Comparison of ENCODE assay signal across 9 cellular contexts in the genomic region with DNA sequence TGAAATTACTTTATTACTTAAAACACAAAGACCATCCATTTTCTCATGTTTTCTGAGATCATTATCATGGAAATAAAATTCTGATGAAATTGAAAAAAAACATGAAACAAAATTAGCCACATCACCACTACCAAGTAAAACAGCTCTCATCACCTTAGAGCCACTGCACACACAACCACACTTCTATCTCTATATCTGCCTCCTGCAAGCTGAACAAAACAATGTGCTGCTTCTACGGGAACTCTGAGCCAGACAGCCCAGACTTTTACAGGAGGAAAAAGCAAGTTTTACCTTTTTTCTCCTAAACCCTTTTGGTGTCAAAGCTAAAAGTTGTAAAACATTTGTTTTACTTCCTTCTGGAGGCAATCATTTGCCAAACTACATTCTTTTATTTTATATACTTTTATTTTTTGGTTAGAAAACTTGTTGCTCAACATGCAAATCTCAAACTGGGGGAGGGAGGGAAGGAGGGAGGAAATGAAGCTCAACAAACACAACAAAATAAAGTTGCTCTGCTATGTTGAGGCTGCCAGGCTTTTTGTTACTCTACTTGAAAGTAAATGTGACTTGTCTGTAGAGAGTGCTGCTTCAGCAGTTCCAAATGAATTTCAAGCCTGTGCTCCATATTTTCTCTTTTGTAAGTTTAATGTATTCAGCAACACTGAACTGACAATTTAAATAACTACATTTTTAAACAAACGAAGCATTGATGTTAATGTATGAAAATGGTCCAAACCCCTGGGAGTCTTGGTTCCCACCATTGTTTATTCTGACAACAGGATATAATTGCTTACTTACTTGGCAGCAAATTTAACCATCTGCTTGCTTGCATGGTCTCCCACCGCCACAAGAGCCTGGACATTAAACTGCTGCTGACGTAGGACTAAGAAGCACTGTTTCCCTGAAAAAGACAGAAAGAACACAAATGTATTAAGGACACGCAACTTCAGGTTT. TPM values are rescaled to one million over a fixed set of nuclear protein-coding genes. Genes with fewer than 3 reads are reported as not detected.
DNase-seq lines count a peak whose midpoint lies in the region; ATAC-seq and TF ChIP-seq lines count a peak whose summit lies in the region.
"Had no signal": no experiment of that assay in that cellular context is flagged by ENCODE, and none has a peak within 500 bp of the region (broad histone marks: within the 10 kb centered on the region; RNA-seq: fewer than 3 reads in every experiment).

No MANE protein-coding gene starts in this region.

- H3K4me3 Mint-ChIP-seq in type B pancreatic cell, result no peak overlapping the region

- H3K27ac ChIP-seq in hepatocyte, result peak overlapping the region; percentile 36

- WGBS in hepatocyte (ENCODE audit: low lambda C conversion rate, missing lambda C conversion rate), result 55% methylated on average over 5 of the region's 5 CpGs

- no peaks in the 10 kb centered on the region for H3K9me2 ChIP-seq in hepatocyte (replicated peaks; ENCODE audit: insufficient read depth)

- H4K20me1 ChIP-seq in hepatocyte (ENCODE audit: insufficient read depth, poor library complexity, severe bottlenecking), result no peaks in the 10 kb centered on the region

- H3K27me3 ChIP-seq in hepatocyte, result no peaks in the 10 kb centered on the region

- ATAC-seq in Right ventricle myocardium superior (ENCODE audit: poor library complexity), result peak; percentile 31
- no peak for ATAC-seq in Right ventricle myocardium inferior
- ATAC-seq in HG03039 (IDR thresholded peaks at IDR 0.05; ENCODE audit: unreplicated experiment), result no peak
- ATAC-seq: sciatic nerve had no signal

- H3K9me3 ChIP-seq in hepatocyte (ENCODE audit: low read depth), result no peaks in the 10 kb centered on the region

- H3K4me2 ChIP-seq in hepatocyte, result peak overlapping the region; percentile 36

- no peak overlapping the region for H2AFZ ChIP-seq in hepatocyte

- intact Hi-C loops in Right ventricle myocardium superior (cut with DNase I) (no loop called here), Right ventricle myocardium inferior (cut with DNase I) (no loop called here)

- no peak for TF ChIP-seq CTCF in hepatocyte (IDR thresholded peaks at IDR 0.05; ENCODE audit: poor library complexity)
- TF ChIP-seq CTCF in type B pancreatic cell (conservative IDR thresholded peaks at IDR 0.05), result no peak

- peaks cover 55% of the 10 kb centered on the region for H3K79me2 ChIP-seq in hepatocyte

- H3K36me3 Mint-ChIP-seq in type B pancreatic cell, result peaks cover 23% of the 10 kb centered on the region

- H3K9me3 Mint-ChIP-seq in type B pancreatic cell, result no peaks in the 10 kb centered on the region

- H3K27ac Mint-ChIP-seq in type B pancreatic cell, result peak overlapping the region; percentile 3

- no peaks in the 10 kb centered on the region for H3K27me3 Mint-ChIP-seq in type B pancreatic cell

- no peaks in the 10 kb centered on the region for H3K4me1 ChIP-seq in hepatocyte (ENCODE audit: insufficient read depth)

- H3K4me1 Mint-ChIP-seq in type B pancreatic cell (ENCODE audit: unreplicated experiment), result peaks cover 24% of the 10 kb centered on the region

- H3K36me3 ChIP-seq in hepatocyte (replicated peaks; ENCODE audit: insufficient read depth, low read depth), result no peaks in the 10 kb centered on the region

- DNase-seq in Right ventricle myocardium superior (no peak), Right ventricle myocardium inferior (ENCODE audit: missing footprints) (no peak), T-helper 22 cell (ENCODE audit: low read depth) (peak; percentile 18), hepatocyte (ENCODE audit: low spot score) (peak; percentile 9), type B pancreatic cell (ENCODE audit: extremely low spot score, unreplicated experiment) (no peak), inferior parietal cortex (ENCODE audit: extremely low spot score) (no peak), iPS-NIHi11 (ENCODE audit: low spot score) (no peak)

- no peak overlapping the region for H3K4me3 ChIP-seq in hepatocyte

RNA-seq across cellular contexts. Expression of gene DARS1, which starts 24.6 kb away (rescaled TPM):
- total RNA-seq in Right ventricle myocardium superior (62.8 TPM), Right ventricle myocardium inferior (67.3 TPM), hepatocyte (69.5 and 76.2 TPM in 2 replicates), type B pancreatic cell (ENCODE audit: low replicate concordance) (46.0 and 58.4 TPM in 2 replicates)
- 52.5 and 67.0 TPM in 2 replicates for polyA plus RNA-seq in hepatocyte

Comparison
In these comparisons a context has a peak if more than half of its experiments do, and no peak if none do; other contexts are left out.
1. DNase-seq: peak in T-helper 22 cell (single experiment) and hepatocyte (single experiment); none in Right ventricle myocardium superior (single experiment), Right ventricle myocardium inferior (single experiment), type B pancreatic cell (single experiment), inferior parietal cortex (single experiment) and iPS-NIHi11 (single experiment).